ENCODE assay signal across 1 cellular context in the genomic region with DNA sequence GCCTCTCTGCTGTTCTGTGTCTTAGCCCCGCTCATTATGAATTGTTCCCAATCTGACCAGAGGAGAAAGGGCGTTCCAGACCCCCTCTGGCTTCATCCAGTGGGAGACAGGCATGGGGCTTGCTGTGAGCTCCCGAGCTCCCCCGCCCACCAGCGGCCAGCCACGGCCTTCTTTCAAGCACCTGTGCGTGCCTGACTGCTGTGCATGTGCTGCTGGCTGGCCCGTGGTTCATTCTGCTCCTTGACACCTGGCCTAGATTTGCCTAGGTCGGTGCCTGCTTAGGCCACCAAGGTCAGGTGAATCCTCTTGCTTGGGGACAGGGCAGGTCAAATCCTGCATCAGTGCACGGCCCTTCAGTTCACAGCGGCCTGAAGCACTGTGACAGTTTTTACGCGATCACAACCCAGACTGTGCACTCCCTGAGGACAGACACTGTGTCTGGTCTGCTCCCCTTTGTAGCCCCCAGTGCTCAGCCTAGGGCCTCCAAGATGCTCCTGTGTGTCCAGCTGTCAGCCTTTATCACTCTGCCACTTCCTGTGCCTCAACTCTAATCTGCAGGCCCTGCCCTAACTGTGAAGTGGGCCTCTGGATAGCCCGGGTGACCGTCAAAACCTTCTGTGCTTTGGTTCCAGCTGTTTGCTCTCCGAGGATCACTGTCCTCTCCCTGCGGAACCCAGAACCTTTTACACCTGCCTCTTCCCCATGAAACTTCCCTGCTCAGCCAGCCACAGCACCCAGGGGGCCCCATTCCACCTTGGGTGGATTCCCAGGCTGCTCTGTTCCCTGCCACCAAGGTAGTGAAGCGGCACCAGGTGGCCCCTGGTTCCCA.
TF ChIP-seq lines count a peak whose summit lies in the region.

No MANE protein-coding gene starts in this region.

TF ChIP-seq in HepG2, 621 proteins besides CTCF, POLR2A, EP300 and RAD21 (continued from another document and continues in another):
- TF ChIP-seq, protein P1, sequence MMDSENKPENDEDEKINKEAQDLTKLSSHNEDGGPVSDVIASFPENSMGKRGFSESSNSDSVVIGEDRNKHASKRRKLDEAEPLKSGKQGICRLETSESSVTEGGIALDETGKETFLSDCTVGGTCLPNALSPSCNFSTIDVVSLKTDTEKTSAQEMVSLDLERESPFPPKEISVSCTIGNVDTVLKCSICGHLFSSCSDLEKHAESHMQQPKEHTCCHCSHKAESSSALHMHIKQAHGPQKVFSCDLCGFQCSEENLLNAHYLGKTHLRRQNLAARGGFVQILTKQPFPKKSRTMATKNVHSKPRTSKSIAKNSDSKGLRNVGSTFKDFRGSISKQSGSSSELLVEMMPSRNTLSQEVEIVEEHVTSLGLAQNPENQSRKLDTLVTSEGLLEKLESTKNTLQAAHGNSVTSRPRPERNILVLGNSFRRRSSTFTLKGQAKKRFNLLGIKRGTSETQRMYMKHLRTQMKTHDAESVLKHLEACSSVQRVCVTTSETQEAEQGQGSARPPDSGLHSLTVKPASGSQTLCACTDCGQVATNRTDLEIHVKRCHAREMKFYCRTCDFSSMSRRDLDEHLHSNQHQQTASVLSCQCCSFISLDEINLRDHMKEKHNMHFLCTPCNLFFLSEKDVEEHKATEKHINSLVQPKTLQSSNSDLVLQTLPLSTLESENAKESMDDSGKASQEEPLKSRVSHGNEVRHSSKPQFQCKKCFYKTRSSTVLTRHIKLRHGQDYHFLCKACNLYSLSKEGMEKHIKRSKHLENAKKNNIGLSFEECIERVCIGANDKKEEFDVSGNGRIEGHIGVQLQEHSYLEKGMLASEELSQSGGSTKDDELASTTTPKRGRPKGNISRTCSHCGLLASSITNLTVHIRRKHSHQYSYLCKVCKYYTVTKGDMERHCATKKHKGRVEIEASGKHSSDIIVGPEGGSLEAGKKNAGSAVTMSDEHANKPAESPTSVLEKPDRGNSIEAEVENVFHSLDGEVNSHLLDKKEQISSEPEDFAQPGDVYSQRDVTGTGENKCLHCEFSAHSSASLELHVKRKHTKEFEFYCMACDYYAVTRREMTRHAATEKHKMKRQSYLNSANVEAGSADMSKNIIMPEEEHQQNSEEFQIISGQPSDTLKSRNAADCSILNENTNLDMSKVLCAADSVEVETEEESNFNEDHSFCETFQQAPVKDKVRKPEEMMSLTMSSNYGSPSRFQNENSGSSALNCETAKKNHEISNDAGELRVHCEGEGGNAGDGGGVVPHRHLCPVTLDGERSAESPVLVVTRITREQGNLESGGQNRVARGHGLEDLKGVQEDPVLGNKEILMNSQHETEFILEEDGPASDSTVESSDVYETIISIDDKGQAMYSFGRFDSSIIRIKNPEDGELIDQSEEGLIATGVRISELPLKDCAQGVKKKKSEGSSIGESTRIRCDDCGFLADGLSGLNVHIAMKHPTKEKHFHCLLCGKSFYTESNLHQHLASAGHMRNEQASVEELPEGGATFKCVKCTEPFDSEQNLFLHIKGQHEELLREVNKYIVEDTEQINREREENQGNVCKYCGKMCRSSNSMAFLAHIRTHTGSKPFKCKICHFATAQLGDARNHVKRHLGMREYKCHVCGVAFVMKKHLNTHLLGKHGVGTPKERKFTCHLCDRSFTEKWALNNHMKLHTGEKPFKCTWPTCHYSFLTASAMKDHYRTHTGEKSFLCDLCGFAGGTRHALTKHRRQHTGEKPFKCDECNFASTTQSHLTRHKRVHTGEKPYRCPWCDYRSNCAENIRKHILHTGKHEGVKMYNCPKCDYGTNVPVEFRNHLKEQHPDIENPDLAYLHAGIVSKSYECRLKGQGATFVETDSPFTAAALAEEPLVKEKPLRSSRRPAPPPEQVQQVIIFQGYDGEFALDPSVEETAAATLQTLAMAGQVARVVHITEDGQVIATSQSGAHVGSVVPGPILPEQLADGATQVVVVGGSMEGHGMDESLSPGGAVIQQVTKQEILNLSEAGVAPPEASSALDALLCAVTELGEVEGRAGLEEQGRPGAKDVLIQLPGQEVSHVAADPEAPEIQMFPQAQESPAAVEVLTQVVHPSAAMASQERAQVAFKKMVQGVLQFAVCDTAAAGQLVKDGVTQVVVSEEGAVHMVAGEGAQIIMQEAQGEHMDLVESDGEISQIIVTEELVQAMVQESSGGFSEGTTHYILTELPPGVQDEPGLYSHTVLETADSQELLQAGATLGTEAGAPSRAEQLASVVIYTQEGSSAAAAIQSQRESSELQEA (CRISPR knock-in tag; IDR thresholded peaks at IDR 0.05; ENCODE audit: not compliant biosample characterization) = no peak
- TF ChIP-seq NBN (conservative IDR thresholded peaks at IDR 0.05) (no peak), HOXD1 (CRISPR knock-in tag; IDR thresholded peaks at IDR 0.05) (no peak), ZBTB38 (CRISPR knock-in tag; IDR thresholded peaks at IDR 0.05) (peak; percentile 74), HDAC2 (CRISPR knock-in tag; IDR thresholded peaks at IDR 0.05) (no peak; the same call in 1 of the 2 replicates), ZNF614 (CRISPR knock-in tag; IDR thresholded peaks at IDR 0.05; ENCODE audit: borderline replicate concordance) (no peak), ZNF20 (CRISPR knock-in tag; IDR thresholded peaks at IDR 0.05) (no peak), ISX (CRISPR knock-in tag; conservative IDR thresholded peaks at IDR 0.05) (0 out of 2 replicates have a peak, but pooled peaks have one; percentile 34), DMAP1 (CRISPR knock-in tag; IDR thresholded peaks at IDR 0.05) (no peak), ZNF644 (CRISPR knock-in tag; IDR thresholded peaks at IDR 0.05; ENCODE audit: low read depth) (no peak), ZNF232 (CRISPR knock-in tag; IDR thresholded peaks at IDR 0.05; ENCODE audit: borderline replicate concordance) (no peak), ZNF777 (CRISPR knock-in tag; IDR thresholded peaks at IDR 0.05) (no peak), ZSCAN29 (CRISPR knock-in tag; conservative IDR thresholded peaks at IDR 0.05) (no peak), NFE2L1 (CRISPR knock-in tag; IDR thresholded peaks at IDR 0.05; ENCODE audit: borderline replicate concordance) (no peak), POLR2AphosphoS5 (IDR thresholded peaks at IDR 0.05; ENCODE audit: low read depth, low read length) (no peak), ZNF12 (CRISPR knock-in tag; IDR thresholded peaks at IDR 0.05) (no peak), KDM4B (CRISPR knock-in tag; IDR thresholded peaks at IDR 0.05) (no peak), SP2 (CRISPR knock-in tag; IDR thresholded peaks at IDR 0.05) (no peak), CREB1 (IDR thresholded peaks at IDR 0.05) (no peak), CREB1 (CRISPR knock-in tag; IDR thresholded peaks at IDR 0.05) (no peak), NR2C2 (CRISPR knock-in tag; IDR thresholded peaks at IDR 0.05; ENCODE audit: borderline replicate concordance) (no peak), RARG (CRISPR knock-in tag; IDR thresholded peaks at IDR 0.05; ENCODE audit: low read depth) (no peak), ZNF225 (CRISPR knock-in tag; IDR thresholded peaks at IDR 0.05) (no peak), ZNF788 (CRISPR knock-in tag; IDR thresholded peaks at IDR 0.05; ENCODE audit: borderline replicate concordance) (no peak; the same call in 1 of the 2 replicates), ZNF790 (CRISPR knock-in tag; IDR thresholded peaks at IDR 0.05; ENCODE audit: borderline replicate concordance) (no peak)
- TF ChIP-seq, protein P2, sequence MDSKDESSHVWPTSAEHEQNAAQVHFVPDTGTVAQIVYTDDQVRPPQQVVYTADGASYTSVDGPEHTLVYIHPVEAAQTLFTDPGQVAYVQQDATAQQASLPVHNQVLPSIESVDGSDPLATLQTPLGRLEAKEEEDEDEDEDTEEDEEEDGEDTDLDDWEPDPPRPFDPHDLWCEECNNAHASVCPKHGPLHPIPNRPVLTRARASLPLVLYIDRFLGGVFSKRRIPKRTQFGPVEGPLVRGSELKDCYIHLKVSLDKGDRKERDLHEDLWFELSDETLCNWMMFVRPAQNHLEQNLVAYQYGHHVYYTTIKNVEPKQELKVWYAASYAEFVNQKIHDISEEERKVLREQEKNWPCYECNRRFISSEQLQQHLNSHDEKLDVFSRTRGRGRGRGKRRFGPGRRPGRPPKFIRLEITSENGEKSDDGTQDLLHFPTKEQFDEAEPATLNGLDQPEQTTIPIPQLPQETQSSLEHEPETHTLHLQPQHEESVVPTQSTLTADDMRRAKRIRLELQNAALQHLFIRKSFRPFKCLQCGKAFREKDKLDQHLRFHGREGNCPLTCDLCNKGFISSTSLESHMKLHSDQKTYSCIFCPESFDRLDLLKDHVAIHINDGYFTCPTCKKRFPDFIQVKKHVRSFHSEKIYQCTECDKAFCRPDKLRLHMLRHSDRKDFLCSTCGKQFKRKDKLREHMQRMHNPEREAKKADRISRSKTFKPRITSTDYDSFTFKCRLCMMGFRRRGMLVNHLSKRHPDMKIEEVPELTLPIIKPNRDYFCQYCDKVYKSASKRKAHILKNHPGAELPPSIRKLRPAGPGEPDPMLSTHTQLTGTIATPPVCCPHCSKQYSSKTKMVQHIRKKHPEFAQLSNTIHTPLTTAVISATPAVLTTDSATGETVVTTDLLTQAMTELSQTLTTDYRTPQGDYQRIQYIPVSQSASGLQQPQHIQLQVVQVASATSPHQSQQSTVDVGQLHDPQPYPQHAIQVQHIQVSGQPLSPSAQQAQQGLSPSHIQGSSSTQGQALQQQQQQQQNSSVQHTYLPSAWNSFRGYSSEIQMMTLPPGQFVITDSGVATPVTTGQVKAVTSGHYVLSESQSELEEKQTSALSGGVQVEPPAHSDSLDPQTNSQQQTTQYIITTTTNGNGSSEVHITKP (CRISPR knock-in tag; IDR thresholded peaks at IDR 0.05; ENCODE audit: low read depth) = no peak
- TF ChIP-seq, protein P3, sequence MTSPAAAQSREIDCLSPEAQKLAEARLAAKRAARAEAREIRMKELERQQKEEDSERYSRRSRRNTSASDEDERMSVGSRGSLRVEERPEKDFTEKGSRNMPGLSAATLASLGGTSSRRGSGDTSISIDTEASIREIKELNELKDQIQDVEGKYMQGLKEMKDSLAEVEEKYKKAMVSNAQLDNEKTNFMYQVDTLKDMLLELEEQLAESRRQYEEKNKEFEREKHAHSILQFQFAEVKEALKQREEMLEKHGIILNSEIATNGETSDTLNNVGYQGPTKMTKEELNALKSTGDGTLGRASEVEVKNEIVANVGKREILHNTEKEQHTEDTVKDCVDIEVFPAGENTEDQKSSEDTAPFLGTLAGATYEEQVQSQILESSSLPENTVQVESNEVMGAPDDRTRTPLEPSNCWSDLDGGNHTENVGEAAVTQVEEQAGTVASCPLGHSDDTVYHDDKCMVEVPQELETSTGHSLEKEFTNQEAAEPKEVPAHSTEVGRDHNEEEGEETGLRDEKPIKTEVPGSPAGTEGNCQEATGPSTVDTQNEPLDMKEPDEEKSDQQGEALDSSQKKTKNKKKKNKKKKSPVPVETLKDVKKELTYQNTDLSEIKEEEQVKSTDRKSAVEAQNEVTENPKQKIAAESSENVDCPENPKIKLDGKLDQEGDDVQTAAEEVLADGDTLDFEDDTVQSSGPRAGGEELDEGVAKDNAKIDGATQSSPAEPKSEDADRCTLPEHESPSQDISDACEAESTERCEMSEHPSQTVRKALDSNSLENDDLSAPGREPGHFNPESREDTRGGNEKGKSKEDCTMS (CRISPR knock-in tag; conservative IDR thresholded peaks at IDR 0.05) = no peak
- TF ChIP-seq, protein P4, sequence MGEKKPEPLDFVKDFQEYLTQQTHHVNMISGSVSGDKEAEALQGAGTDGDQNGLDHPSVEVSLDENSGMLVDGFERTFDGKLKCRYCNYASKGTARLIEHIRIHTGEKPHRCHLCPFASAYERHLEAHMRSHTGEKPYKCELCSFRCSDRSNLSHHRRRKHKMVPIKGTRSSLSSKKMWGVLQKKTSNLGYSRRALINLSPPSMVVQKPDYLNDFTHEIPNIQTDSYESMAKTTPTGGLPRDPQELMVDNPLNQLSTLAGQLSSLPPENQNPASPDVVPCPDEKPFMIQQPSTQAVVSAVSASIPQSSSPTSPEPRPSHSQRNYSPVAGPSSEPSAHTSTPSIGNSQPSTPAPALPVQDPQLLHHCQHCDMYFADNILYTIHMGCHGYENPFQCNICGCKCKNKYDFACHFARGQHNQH (CRISPR knock-in tag; IDR thresholded peaks at IDR 0.05) = no peak
- TF ChIP-seq, protein P5, sequence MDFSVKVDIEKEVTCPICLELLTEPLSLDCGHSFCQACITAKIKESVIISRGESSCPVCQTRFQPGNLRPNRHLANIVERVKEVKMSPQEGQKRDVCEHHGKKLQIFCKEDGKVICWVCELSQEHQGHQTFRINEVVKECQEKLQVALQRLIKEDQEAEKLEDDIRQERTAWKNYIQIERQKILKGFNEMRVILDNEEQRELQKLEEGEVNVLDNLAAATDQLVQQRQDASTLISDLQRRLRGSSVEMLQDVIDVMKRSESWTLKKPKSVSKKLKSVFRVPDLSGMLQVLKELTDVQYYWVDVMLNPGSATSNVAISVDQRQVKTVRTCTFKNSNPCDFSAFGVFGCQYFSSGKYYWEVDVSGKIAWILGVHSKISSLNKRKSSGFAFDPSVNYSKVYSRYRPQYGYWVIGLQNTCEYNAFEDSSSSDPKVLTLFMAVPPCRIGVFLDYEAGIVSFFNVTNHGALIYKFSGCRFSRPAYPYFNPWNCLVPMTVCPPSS (IDR thresholded peaks at IDR 0.05) = no peak
- TF ChIP-seq, protein P6, sequence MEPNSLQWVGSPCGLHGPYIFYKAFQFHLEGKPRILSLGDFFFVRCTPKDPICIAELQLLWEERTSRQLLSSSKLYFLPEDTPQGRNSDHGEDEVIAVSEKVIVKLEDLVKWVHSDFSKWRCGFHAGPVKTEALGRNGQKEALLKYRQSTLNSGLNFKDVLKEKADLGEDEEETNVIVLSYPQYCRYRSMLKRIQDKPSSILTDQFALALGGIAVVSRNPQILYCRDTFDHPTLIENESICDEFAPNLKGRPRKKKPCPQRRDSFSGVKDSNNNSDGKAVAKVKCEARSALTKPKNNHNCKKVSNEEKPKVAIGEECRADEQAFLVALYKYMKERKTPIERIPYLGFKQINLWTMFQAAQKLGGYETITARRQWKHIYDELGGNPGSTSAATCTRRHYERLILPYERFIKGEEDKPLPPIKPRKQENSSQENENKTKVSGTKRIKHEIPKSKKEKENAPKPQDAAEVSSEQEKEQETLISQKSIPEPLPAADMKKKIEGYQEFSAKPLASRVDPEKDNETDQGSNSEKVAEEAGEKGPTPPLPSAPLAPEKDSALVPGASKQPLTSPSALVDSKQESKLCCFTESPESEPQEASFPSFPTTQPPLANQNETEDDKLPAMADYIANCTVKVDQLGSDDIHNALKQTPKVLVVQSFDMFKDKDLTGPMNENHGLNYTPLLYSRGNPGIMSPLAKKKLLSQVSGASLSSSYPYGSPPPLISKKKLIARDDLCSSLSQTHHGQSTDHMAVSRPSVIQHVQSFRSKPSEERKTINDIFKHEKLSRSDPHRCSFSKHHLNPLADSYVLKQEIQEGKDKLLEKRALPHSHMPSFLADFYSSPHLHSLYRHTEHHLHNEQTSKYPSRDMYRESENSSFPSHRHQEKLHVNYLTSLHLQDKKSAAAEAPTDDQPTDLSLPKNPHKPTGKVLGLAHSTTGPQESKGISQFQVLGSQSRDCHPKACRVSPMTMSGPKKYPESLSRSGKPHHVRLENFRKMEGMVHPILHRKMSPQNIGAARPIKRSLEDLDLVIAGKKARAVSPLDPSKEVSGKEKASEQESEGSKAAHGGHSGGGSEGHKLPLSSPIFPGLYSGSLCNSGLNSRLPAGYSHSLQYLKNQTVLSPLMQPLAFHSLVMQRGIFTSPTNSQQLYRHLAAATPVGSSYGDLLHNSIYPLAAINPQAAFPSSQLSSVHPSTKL (CRISPR knock-in tag; IDR thresholded peaks at IDR 0.05) = no peak
- TF ChIP-seq, protein P7, sequence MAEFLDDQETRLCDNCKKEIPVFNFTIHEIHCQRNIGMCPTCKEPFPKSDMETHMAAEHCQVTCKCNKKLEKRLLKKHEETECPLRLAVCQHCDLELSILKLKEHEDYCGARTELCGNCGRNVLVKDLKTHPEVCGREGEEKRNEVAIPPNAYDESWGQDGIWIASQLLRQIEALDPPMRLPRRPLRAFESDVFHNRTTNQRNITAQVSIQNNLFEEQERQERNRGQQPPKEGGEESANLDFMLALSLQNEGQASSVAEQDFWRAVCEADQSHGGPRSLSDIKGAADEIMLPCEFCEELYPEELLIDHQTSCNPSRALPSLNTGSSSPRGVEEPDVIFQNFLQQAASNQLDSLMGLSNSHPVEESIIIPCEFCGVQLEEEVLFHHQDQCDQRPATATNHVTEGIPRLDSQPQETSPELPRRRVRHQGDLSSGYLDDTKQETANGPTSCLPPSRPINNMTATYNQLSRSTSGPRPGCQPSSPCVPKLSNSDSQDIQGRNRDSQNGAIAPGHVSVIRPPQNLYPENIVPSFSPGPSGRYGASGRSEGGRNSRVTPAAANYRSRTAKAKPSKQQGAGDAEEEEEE (CRISPR knock-in tag; IDR thresholded peaks at IDR 0.05; ENCODE audit: borderline replicate concordance) = no peak
